Comparison of ENCODE assay signal across 28 cellular contexts in the genomic region with DNA sequence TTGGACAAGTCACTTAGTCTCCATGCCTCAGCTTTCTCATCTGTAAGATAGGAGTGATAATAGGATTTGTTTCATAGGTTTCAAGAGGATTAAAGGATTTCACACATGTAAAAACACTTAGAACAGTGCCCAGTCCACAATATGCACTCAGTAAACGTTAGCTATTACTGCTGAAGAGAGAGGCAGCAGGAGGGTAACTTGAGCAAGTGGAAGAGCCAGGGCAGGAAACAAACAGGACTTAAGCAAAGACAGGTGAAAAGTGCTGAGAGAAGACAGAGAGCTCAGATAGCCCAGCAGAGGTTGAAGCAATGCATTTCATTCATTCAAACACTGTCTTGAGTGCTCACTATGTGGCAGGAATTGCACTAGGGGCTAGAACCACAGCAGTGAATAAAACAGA.
"Had no signal": no experiment of that assay in that cellular context is flagged by ENCODE, and none has a peak within 500 bp of the region (broad histone marks: within the 10 kb centered on the region; RNA-seq: fewer than 3 reads in every experiment).

No MANE protein-coding gene starts in this region.

- H3K27ac Mint-ChIP-seq: effector memory CD8-positive, alpha-beta T cell; nephron progenitor cell; progenitor cell of endocrine pancreas; stimulated activated naive B cell treated with anti-CD40 and anti-IgM and Interleukin-4, amounts not matched to agents 10 μg/mL and 1 μg/mL and 100 μg/mL, for 72 hours; stimulated activated naive CD8-positive, alpha-beta T cell treated with anti-CD3 and anti-CD28 coated beads, Interleukin-15, Interleukin-2, amounts not matched to agents 100 ng/mL and 50 ng/mL, for 24 hours had no signal

- H3K4me1 ChIP-seq: colonic mucosa, lower lobe of right lung, parathyroid adenoma, right lobe of liver, tibial nerve, upper lobe of left lung had no signal

- H3K36me3 ChIP-seq: colonic mucosa, esophagus squamous epithelium, lower lobe of right lung, right lobe of liver, thoracic aorta, upper lobe of left lung had no signal

- H3K27me3 Mint-ChIP-seq: naive thymus-derived CD8-positive, alpha-beta T cell; stimulated activated naive B cell treated with anti-CD40 and anti-IgM and Interleukin-4, amounts not matched to agents 10 μg/mL and 1 μg/mL and 100 μg/mL, for 72 hours; stimulated activated naive CD8-positive, alpha-beta T cell treated with anti-CD3 and anti-CD28 coated beads, Interleukin-15, Interleukin-2, amounts not matched to agents 100 ng/mL and 50 ng/mL, for 24 hours had no signal

- DNase-seq: colonic mucosa; dermis blood vessel endothelial cell; effector memory CD8-positive, alpha-beta T cell; erythroblast; esophagus squamous epithelium; foreskin melanocyte; glutamatergic neuron; heart right ventricle; hippocampal formation; islet precursor cell; kidney glomerular epithelial cell; left ventricle myocardium superior; lower lobe of right lung; naive thymus-derived CD8-positive, alpha-beta T cell; nephron progenitor cell; small intestine; stimulated activated CD4-positive, alpha-beta T cell treated with anti-CD3 and anti-CD28 coated beads, Interleukin-15, amount 100 ng/mL, for 24 hours; stimulated activated CD4-positive, alpha-beta T cell treated with anti-CD3 and anti-CD28 coated beads, Interleukin-2, amount 100 ng/mL, for 48 hours; stimulated activated naive B cell treated with anti-CD40 and anti-IgM and Interleukin-4, amounts not matched to agents 10 μg/mL and 1 μg/mL and 100 μg/mL, for 72 hours had no signal

- H3K9ac ChIP-seq: parathyroid adenoma had no signal

- H3K27ac ChIP-seq: colonic mucosa, esophagus squamous epithelium, parathyroid adenoma, right lobe of liver, thoracic aorta, tibial nerve had no signal

- H3K9me3 ChIP-seq: colonic mucosa, esophagus squamous epithelium, heart right ventricle, lower lobe of right lung, right lobe of liver, thoracic aorta, tibial nerve, upper lobe of left lung had no signal

- H2AFZ ChIP-seq: parathyroid adenoma had no signal

- ATAC-seq: effector memory CD8-positive, alpha-beta T cell; heart right ventricle; left ventricle myocardium superior; lower lobe of right lung; naive thymus-derived CD8-positive, alpha-beta T cell; right lobe of liver; stimulated activated naive B cell treated with anti-CD40 and anti-IgM and Interleukin-4, amounts not matched to agents 10 μg/mL and 1 μg/mL and 100 μg/mL, for 72 hours had no signal

- H3K9me3 Mint-ChIP-seq: effector memory CD8-positive, alpha-beta T cell; naive thymus-derived CD8-positive, alpha-beta T cell; stimulated activated naive B cell treated with anti-CD40 and anti-IgM and Interleukin-4, amounts not matched to agents 10 μg/mL and 1 μg/mL and 100 μg/mL, for 72 hours; stimulated activated naive CD8-positive, alpha-beta T cell treated with anti-CD3 and anti-CD28 coated beads, Interleukin-15, Interleukin-2, amounts not matched to agents 100 ng/mL and 50 ng/mL, for 24 hours had no signal

- H3K4me3 Mint-ChIP-seq: effector memory CD8-positive, alpha-beta T cell; naive thymus-derived CD8-positive, alpha-beta T cell; nephron progenitor cell; stimulated activated naive B cell treated with anti-CD40 and anti-IgM and Interleukin-4, amounts not matched to agents 10 μg/mL and 1 μg/mL and 100 μg/mL, for 72 hours; stimulated activated naive CD8-positive, alpha-beta T cell treated with anti-CD3 and anti-CD28 coated beads, Interleukin-15, Interleukin-2, amounts not matched to agents 100 ng/mL and 50 ng/mL, for 24 hours had no signal

- H3K36me3 Mint-ChIP-seq: stimulated activated naive B cell treated with anti-CD40 and anti-IgM and Interleukin-4, amounts not matched to agents 10 μg/mL and 1 μg/mL and 100 μg/mL, for 72 hours had no signal

- FAIRE-seq: endometrium, small intestine, urothelium cell line had no signal

- H3K27me3 ChIP-seq: colonic mucosa, esophagus squamous epithelium, heart right ventricle, right lobe of liver, tibial nerve, upper lobe of left lung had no signal

- H3K79me2 ChIP-seq: parathyroid adenoma had no signal

- H3K4me3 ChIP-seq: colonic mucosa, esophagus squamous epithelium, heart right ventricle, lower lobe of right lung, right lobe of liver, thoracic aorta, tibial nerve, upper lobe of left lung had no signal
